33 cellular contexts compared by ENCODE assay signal in genomic region chr4:118939169-118939779, GRCh38. TPM values are rescaled to one million over a fixed set of nuclear protein-coding genes. Genes with fewer than 3 reads are reported as not detected.
DNase-seq lines count a peak whose midpoint lies in the region; ATAC-seq, FAIRE-seq and TF ChIP-seq lines count a peak whose summit lies in the region.
"Had no signal": no experiment of that assay in that cellular context is flagged by ENCODE, and none has a peak within 500 bp of the region (broad histone marks: within the 10 kb centered on the region; RNA-seq: fewer than 3 reads in every experiment).

No MANE protein-coding gene starts in this region.

- peak; percentile 37 for FAIRE-seq in K562 (lab: Jason Lieb, UNC)
- FAIRE-seq: bronchial epithelial cell, GM12891, kidney had no signal

- H3K27ac Mint-ChIP-seq in naive thymus-derived CD8-positive, alpha-beta T cell: no peak overlapping the region
- H3K27ac Mint-ChIP-seq: activated T-cell treated with anti-CD3 and anti-CD28 coated beads, Interleukin-2, amount 50 U/mL, for 72 hours; CD14-positive monocyte; neural progenitor cell; stimulated activated effector memory CD8-positive, alpha-beta T cell treated with anti-CD3 and anti-CD28 coated beads, Interleukin-12 subunit alpha, Interleukin-12 subunit beta, amount 100 ng/mL, for 72 hours had no signal

- no peaks in the 10 kb centered on the region for H3K9me3 Mint-ChIP-seq in naive thymus-derived CD8-positive, alpha-beta T cell
- H3K9me3 Mint-ChIP-seq: activated T-cell treated with anti-CD3 and anti-CD28 coated beads, Interleukin-2, amount 50 U/mL, for 72 hours; neural progenitor cell; stimulated activated effector memory CD8-positive, alpha-beta T cell treated with anti-CD3 and anti-CD28 coated beads, Interleukin-12 subunit alpha, Interleukin-12 subunit beta, amount 100 ng/mL, for 72 hours had no signal

- H3K4me3 Mint-ChIP-seq in naive thymus-derived CD8-positive, alpha-beta T cell: no peak overlapping the region
- H3K4me3 Mint-ChIP-seq: activated T-cell treated with anti-CD3 and anti-CD28 coated beads, Interleukin-2, amount 50 U/mL, for 72 hours; CD14-positive monocyte; neural progenitor cell; stimulated activated effector memory CD8-positive, alpha-beta T cell treated with anti-CD3 and anti-CD28 coated beads, Interleukin-12 subunit alpha, Interleukin-12 subunit beta, amount 100 ng/mL, for 72 hours had no signal

- POLR2A ChIA-PET in K562 (lab: Yijun Ruan, JAX): no interaction called here
- POLR2A ChIA-PET in naive thymus-derived CD8-positive, alpha-beta T cell (lab: Charles Lee): no interaction called here

- no peak overlapping the region for H3K4me2 ChIP-seq in K562 (ENCODE audit: insufficient read depth, low read length)
- H3K4me2 ChIP-seq: neural progenitor cell, smooth muscle cell had no signal

- no peaks in the 10 kb centered on the region for H3K36me3 ChIP-seq in K562 (ENCODE audit: control insufficient read depth, insufficient read depth, low read length)
- no peaks in the 10 kb centered on the region for H3K36me3 ChIP-seq in muscle layer of colon (ENCODE audit: insufficient read depth, low read length)
- no peaks in the 10 kb centered on the region for H3K36me3 ChIP-seq in tibial artery
- H3K36me3 ChIP-seq: colonic mucosa, neural progenitor cell, Peyer's patch, suprapubic skin had no signal

- intact Hi-C loops in K562 (cut with micrococcal nuclease) (no loop called here), tibial artery (cut with DNase I; ENCODE audit: low total_unique reads) (loop anchor here (1.0 kb wide), 1 partner anchor 19 kb away; no protein-coding TSS in a partner anchor)

- no peaks in the 10 kb centered on the region for H3K36me3 Mint-ChIP-seq in naive thymus-derived CD8-positive, alpha-beta T cell
- H3K36me3 Mint-ChIP-seq: CD14-positive monocyte; neural progenitor cell; stimulated activated effector memory CD8-positive, alpha-beta T cell treated with anti-CD3 and anti-CD28 coated beads, Interleukin-12 subunit alpha, Interleukin-12 subunit beta, amount 100 ng/mL, for 72 hours had no signal

- no peak for TF ChIP-seq POLR2A in K562 (conservative IDR thresholded peaks at IDR 0.05)

- 2% methylated on average over 10 of the region's 10 CpGs for WGBS in K562 (ENCODE audit: insufficient coverage, low coverage, missing lambda C conversion rate)

- H3K27me3 ChIP-seq in K562 (ENCODE audit: control insufficient read depth in 2 of 2, insufficient read depth in 2 of 2, low read length in 2 of 2) (peaks cover 6 to 8% of the 10 kb centered on the region in 2 experiments; a peak in 3 of 5 replicates), muscle layer of colon (ENCODE audit: control insufficient read depth in 1 of 2, insufficient read depth in 2 of 2, low read length in 2 of 2) (no peaks in the 10 kb centered on the region), tibial artery (no peaks in the 10 kb centered on the region)
- H3K27me3 ChIP-seq: colonic mucosa, neural progenitor cell, Peyer's patch, suprapubic skin had no signal

- no peaks in the 10 kb centered on the region for H3K4me1 Mint-ChIP-seq in naive thymus-derived CD8-positive, alpha-beta T cell
- H3K4me1 Mint-ChIP-seq: neural progenitor cell; stimulated activated effector memory CD8-positive, alpha-beta T cell treated with anti-CD3 and anti-CD28 coated beads, Interleukin-12 subunit alpha, Interleukin-12 subunit beta, amount 100 ng/mL, for 72 hours had no signal

- no peaks in the 10 kb centered on the region for H4K20me1 ChIP-seq in K562 (replicated peaks; ENCODE audit: control insufficient read depth, insufficient read depth, low read length)

- no peaks in the 10 kb centered on the region for H3K9me3 ChIP-seq in K562 (replicated peaks; ENCODE audit: control insufficient read depth, insufficient read depth, low read depth, low read length)
- H3K9me3 ChIP-seq in muscle layer of colon (ENCODE audit: low read length): no peaks in the 10 kb centered on the region
- H3K9me3 ChIP-seq in tibial artery: no peaks in the 10 kb centered on the region
- H3K9me3 ChIP-seq: colonic mucosa, mucosa of descending colon, Peyer's patch, suprapubic skin had no signal

- H3K27me3 Mint-ChIP-seq in naive thymus-derived CD8-positive, alpha-beta T cell: peaks cover 7 to 26% (median 15%) of the 10 kb centered on the region in 5 donors

- no peaks in the 10 kb centered on the region for H3K4me1 ChIP-seq in K562 (replicated peaks in 1 of 2; ENCODE audit: control insufficient read depth in 2 of 2, insufficient read depth in 2 of 2, low read length in 2 of 2)
- peaks cover 52% of the 10 kb centered on the region for H3K4me1 ChIP-seq in muscle layer of colon (ENCODE audit: insufficient read depth, low read length)
- peaks cover 0 to 97% (median 37%) of the 10 kb centered on the region in 4 donors for H3K4me1 ChIP-seq in tibial artery
- H3K4me1 ChIP-seq: colonic mucosa, neural progenitor cell, Peyer's patch, suprapubic skin had no signal

- ATAC-seq in K562: no peak
- no peak for ATAC-seq in naive thymus-derived CD8-positive, alpha-beta T cell
- ATAC-seq: activated T-cell treated with anti-CD3 and anti-CD28 coated beads, Interleukin-2, amount 50 U/mL, for 72 hours; esophagus mucosa; HCT116; mucosa of descending colon; stimulated activated effector memory CD8-positive, alpha-beta T cell treated with anti-CD3 and anti-CD28 coated beads, Interleukin-12 subunit alpha, Interleukin-12 subunit beta, amount 100 ng/mL, for 72 hours had no signal

- no peak overlapping the region for H2AFZ ChIP-seq in K562 (ENCODE audit: low read depth, low read length)
- H2AFZ ChIP-seq: neural progenitor cell had no signal

- no peak for TF ChIP-seq RAD21 in K562 (CRISPR knock-in tag; conservative IDR thresholded peaks at IDR 0.05 in 1 of 2, IDR thresholded peaks at IDR 0.05 in 1 of 2)

- peak; percentile 48 for DNase-seq in MV-4-11 (lab: John Stamatoyannopoulos, UW)
- DNase-seq in K562 (ENCODE audit: extremely low read depth in 1 of 4, low spot score in 3 of 4): no peak
- DNase-seq in tibial artery: no peak
- DNase-seq in activated CD8-positive, alpha-beta memory T cell treated with anti-CD3 and anti-CD28 coated beads, Interleukin-2, amount 50 U/mL, for 4 hours: no peak
- DNase-seq in NCI-H2107 treated with DMSO at 0.1 percent for 48 hours (lab: John Stamatoyannopoulos, UW; ENCODE audit: unreplicated experiment): no peak
- no peak for DNase-seq in stimulated activated CD4-positive, alpha-beta T cell treated with anti-CD3 and anti-CD28 coated beads, Interleukin-2, amount 100 ng/mL, for 24 hours
- no peak for DNase-seq in naive thymus-derived CD8-positive, alpha-beta T cell
- DNase-seq: activated CD4-positive, alpha-beta T cell treated with anti-CD3 and anti-CD28 coated beads for 48 hours; activated naive CD4-positive, alpha-beta T cell treated with Interleukin-2 at 50 U/mL for 16 hours; activated T-cell treated with anti-CD3 and anti-CD28 coated beads, Interleukin-2, amount 50 U/mL, for 72 hours; amniotic stem cell; Calu3; colonic mucosa; DND-41; kidney; mucosa of descending colon; NCI-H1417 treated with DMSO at 0.1 percent for 48 hours; NCI-H2107; NCI-H510A treated with DMSO at 0.1 percent for 48 hours; NK-92 treated with Interleukin-12 subunit alpha and Interleukin-12 subunit beta, amount 100 ng/mL, for 24 hours; Peyer's patch; T-helper 1 cell had no signal

- no peak overlapping the region for H3K9ac ChIP-seq in K562 (ENCODE audit: insufficient read depth in 1 of 2, low read depth in 2 of 2, low read length in 2 of 2)
- H3K9ac ChIP-seq in muscle layer of colon (ENCODE audit: low read length): peak overlapping the region; percentile 2
- H3K9ac ChIP-seq: neural progenitor cell had no signal

- H3K4me3 ChIP-seq in K562 (no peak overlapping the region), muscle layer of colon (ENCODE audit: low read depth in 1 of 2, low read length in 2 of 2) (no peak overlapping the region), tibial artery (peak overlapping the region; percentile 32 to 41)
- H3K4me3 ChIP-seq: colonic mucosa, lung, mucosa of descending colon, neural progenitor cell, Peyer's patch, smooth muscle cell, suprapubic skin had no signal

- H3K79me2 ChIP-seq in K562 (ENCODE audit: control insufficient read depth, insufficient read depth, low read length): no peaks in the 10 kb centered on the region

- no peak overlapping the region for H3K27ac ChIP-seq in K562 (ENCODE audit: extremely low read depth, low read depth, low read length)
- peak overlapping the region; percentile 82 for H3K27ac ChIP-seq in muscle layer of colon (ENCODE audit: low read depth, low read length)
- peak overlapping the region; percentile 78 to 87 for H3K27ac ChIP-seq in tibial artery
- H3K27ac ChIP-seq: colonic mucosa, neural progenitor cell, suprapubic skin had no signal

- in situ Hi-C loops in K562 (cut with MboI): no loop called here

- BruUV-seq in K562 (replicated peaks; lab: Mats Ljungman, UMichigan): no TSS peak

- H3K9me1 ChIP-seq in K562 (ENCODE audit: control insufficient read depth, insufficient read depth, low read length): no peaks in the 10 kb centered on the region

- no peak for TF ChIP-seq EP300 in K562 (IDR thresholded peaks at IDR 0.05; ENCODE audit: low read length)

- CTCF ChIA-PET in K562 (lab: Yijun Ruan, JAX; ENCODE audit: low intra/inter-chr PET ratio): interaction anchor here (0.6 kb wide), 1 partner anchor 743 kb away, joined by 3 read pairs; no protein-coding TSS in a partner anchor

- no peak for TF ChIP-seq CTCF in K562 (IDR thresholded peaks at IDR 0.05 in 2 of 3, conservative IDR thresholded peaks at IDR 0.05 in 1 of 3; ENCODE audit: insufficient read depth in 2 of 3, low read depth in 1 of 3, low read length in 3 of 3)
- TF ChIP-seq CTCF in tibial artery (IDR thresholded peaks at IDR 0.05): no peak

RNA-seq across cellular contexts. Expression of gene SYNPO2, which starts 50.6 kb away (rescaled TPM):
- total RNA-seq in K562 (2011; cell fraction: chromatin; rRNA removed; ENCODE audit: low replicate concordance): not detected in 2 replicates
- total RNA-seq in K562 (2011; cell fraction: nucleolus; rRNA removed): not detected in 2 replicates
- not detected in 2 replicates for total RNA-seq in K562 (2011; cell fraction: nucleoplasm; rRNA removed)
- total RNA-seq in K562 (2014; rRNA removed) (not detected in 2 replicates), K562 (2014; rRNA removed; fragmentation: Illumina TruSeq; extraction: Trizol) (not detected in 2 replicates), K562 (2015; rRNA removed; fragmentation: Illumina TruSeq; extraction: Trizol) (0.04 TPM in 1 of 2 replicates, not detected in the other), K562 (2021) (0.13 and 0.18 TPM in 2 replicates)
- polyA plus RNA-seq in K562 (2011; rRNA removed) (not detected in 2 replicates), K562 (2014; fragmentation: Illumina TruSeq; extraction: Trizol) (0.03 TPM in 1 of 2 replicates, not detected in the other), K562 (2014; fragmentation: Nextera tagmentation; extraction: Ambion mirVana) (not detected), K562 (2014; rRNA removed) (not detected in 2 replicates)
- not detected in 2 replicates for polyA plus RNA-seq in K562 (2011; cell fraction: cytosol; rRNA removed)
- not detected in 2 replicates for polyA plus RNA-seq in K562 (2011; cell fraction: nucleus; rRNA removed)
- 0.03 TPM in 2 replicates for polyA plus RNA-seq in K562 (2012)
- not detected in 2 replicates for polyA minus RNA-seq in K562 (2011; rRNA and poly(A)+ RNA removed)
- polyA minus RNA-seq in K562 (2011; cell fraction: cytosol; rRNA and poly(A)+ RNA removed): not detected in 2 replicates
- not detected in 2 replicates for polyA minus RNA-seq in K562 (2011; cell fraction: nucleus; rRNA and poly(A)+ RNA removed)
- total RNA-seq in naive thymus-derived CD8-positive, alpha-beta T cell: 1 to 10 TPM in 1 of 2 experiments, under 1 TPM in 1; 0.99 to 1.0 TPM
- polyA plus RNA-seq in naive thymus-derived CD8-positive, alpha-beta T cell: under 1 TPM in 2 of 3 donors, not detected in 1; 0.15 to 0.31 TPM
- polyA plus RNA-seq: CD14-positive monocyte had no signal

Comparison
In these comparisons a context has a peak if more than half of its experiments do, and no peak if none do; other contexts are left out.
1. H3K4me3 ChIP-seq: peak in tibial artery (2 of 2); none in K562 (single experiment) and muscle layer of colon (0 of 2).